In the genomic region with DNA sequence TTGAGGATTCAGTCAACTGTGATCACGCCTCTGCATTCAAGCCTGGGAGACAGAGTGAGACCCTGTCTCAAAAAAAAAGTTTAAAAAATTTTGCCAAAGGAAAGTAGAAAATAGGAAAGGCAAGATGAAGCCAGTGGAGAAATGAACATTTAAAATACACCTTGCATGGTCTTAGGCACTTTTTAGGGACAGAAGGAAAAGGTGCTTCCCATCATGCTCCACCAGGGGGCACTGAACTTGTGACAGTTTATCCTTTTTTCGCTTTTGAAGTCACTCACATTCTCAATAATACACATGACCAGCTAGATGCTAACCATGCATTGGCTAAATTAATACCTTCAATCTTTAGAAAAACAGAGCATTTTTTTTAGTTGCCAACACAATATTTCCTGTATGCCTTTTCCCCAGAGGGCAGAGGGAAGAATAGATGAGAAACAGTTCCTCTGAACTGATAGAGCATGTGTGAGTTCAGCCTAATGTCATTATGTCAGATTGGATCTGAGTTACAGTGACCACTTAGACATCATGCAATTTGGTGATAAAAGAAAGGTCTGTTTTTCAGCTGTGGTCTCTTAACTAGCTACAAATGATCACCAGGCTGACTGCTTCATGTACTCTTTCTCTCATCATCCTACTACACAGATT, we compare ENCODE assay signal across 8 cellular contexts.
DNase-seq lines count a peak whose midpoint lies in the region; ATAC-seq and TF ChIP-seq lines count a peak whose summit lies in the region.

No MANE protein-coding gene starts in this region.

- no peak for ATAC-seq in GM21367 (IDR thresholded peaks at IDR 0.05; ENCODE audit: unreplicated experiment)

- DNase-seq in GM04504 (ENCODE audit: low read depth), result peak; percentile 22
- peak; percentile 31 for DNase-seq in HS-27A (ENCODE audit: low read depth)
- DNase-seq in astrocyte of the hippocampus (ENCODE audit: low read depth, low spot score), result peak; percentile 13
- DNase-seq in kidney glomerular epithelial cell (lab: John Stamatoyannopoulos, UW), result peak; percentile 9
- peak in 2 of 3 experiments; percentile 4 to 24 for DNase-seq in stimulated activated CD4-positive, alpha-beta T cell treated with anti-CD3 and anti-CD28 coated beads, TNF-alpha, amount 100 ng/mL, for 4 hours (ENCODE audit: low read depth in 3 of 3)
- no peak for DNase-seq in OCI-M2 (lab: John Stamatoyannopoulos, UW; ENCODE audit: unreplicated experiment)

- no peaks in the 10 kb centered on the region for H3K36me3 ChIP-seq in SU-DHL-6 (ENCODE audit: low read length)

- TF ChIP-seq CTCF in SU-DHL-6 (IDR thresholded peaks at IDR 0.05; ENCODE audit: insufficient read depth, low read length, poor library complexity, severe bottlenecking), result peak; percentile 53

- no peaks in the 10 kb centered on the region for H3K9me2 ChIP-seq in SU-DHL-6 (replicated peaks; ENCODE audit: insufficient read depth, low read length)

- H3K27me3 ChIP-seq in SU-DHL-6 (ENCODE audit: low read length), result no peaks in the 10 kb centered on the region

- H3F3A ChIP-seq in SU-DHL-6 (ENCODE audit: insufficient read depth), result no peaks in the 10 kb centered on the region

- H3K79me2 ChIP-seq in SU-DHL-6 (ENCODE audit: insufficient read depth, low read length), result no peaks in the 10 kb centered on the region

- no peak overlapping the region for H3K27ac ChIP-seq in SU-DHL-6 (ENCODE audit: low read depth, low read length)

- no peaks in the 10 kb centered on the region for H3K9me3 ChIP-seq in SU-DHL-6 (ENCODE audit: insufficient read depth, low read length)

- H3K4me2 ChIP-seq in SU-DHL-6 (ENCODE audit: low read depth, low read length, poor library complexity, severe bottlenecking), result no peak overlapping the region

- no peak overlapping the region for H3K4me3 ChIP-seq in SU-DHL-6 (ENCODE audit: insufficient read depth, low read length, poor library complexity, severe bottlenecking)

- H3K9ac ChIP-seq in SU-DHL-6 (ENCODE audit: low read length), result no peak overlapping the region

- H4K20me1 ChIP-seq in SU-DHL-6 (ENCODE audit: low read depth, low read length), result no peaks in the 10 kb centered on the region

- no peak overlapping the region for H2AFZ ChIP-seq in SU-DHL-6 (ENCODE audit: low read depth, low read length, severe bottlenecking)
